8 cellular contexts compared by ENCODE assay signal in the genomic region with DNA sequence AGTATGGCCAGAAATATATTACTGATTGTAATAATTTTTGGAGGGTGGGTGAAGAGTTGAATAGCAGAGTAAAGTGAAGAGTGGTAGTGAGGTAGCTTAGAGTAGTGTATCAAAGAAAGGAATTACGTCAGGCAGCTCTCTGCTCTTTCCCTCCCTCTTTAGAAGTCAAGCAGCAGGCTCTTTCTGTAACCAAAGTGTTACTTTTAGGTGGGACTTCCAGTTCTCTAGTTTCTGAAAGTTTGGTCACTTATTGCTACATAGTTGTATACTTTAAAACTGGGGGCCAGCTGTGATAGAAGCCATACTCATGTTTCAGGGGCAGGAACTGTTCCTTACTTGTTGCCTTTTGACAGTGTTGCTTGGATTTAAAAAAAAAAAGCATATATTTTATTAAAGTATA. TPM values are rescaled to one million over a fixed set of nuclear protein-coding genes. Genes with fewer than 3 reads are reported as not detected.
DNase-seq lines count a peak whose midpoint lies in the region; ATAC-seq, FAIRE-seq and TF ChIP-seq lines count a peak whose summit lies in the region.

No MANE protein-coding gene starts in this region.

- DNase-seq in NB4 (ENCODE audit: low read depth): peak; percentile 24
- DNase-seq in mesenchymal stem cell: peak; percentile 75
- DNase-seq in NCI-H1092 (lab: John Stamatoyannopoulos, UW): no peak
- DNase-seq in NCI-H2081 (lab: John Stamatoyannopoulos, UW): no peak
- no peak for DNase-seq in mucosa of gallbladder (ENCODE audit: low spot score)
- DNase-seq in H54 (ENCODE audit: insufficient read length, low spot score): no peak

- H2AFZ ChIP-seq in mesenchymal stem cell (ENCODE audit: low read depth, low read length): no peak overlapping the region

- H2BK15ac ChIP-seq in mesenchymal stem cell (ENCODE audit: low read depth, poor library complexity, severe bottlenecking): no peak overlapping the region

- no peak overlapping the region for H4K91ac ChIP-seq in mesenchymal stem cell (ENCODE audit: low read length)

- FAIRE-seq in H54 (lab: Jason Lieb, UNC): no peak

- no peak overlapping the region for H2AK5ac ChIP-seq in mesenchymal stem cell (ENCODE audit: low read length, severe bottlenecking)

- no peak overlapping the region for H3K14ac ChIP-seq in mesenchymal stem cell (ENCODE audit: low read length in 2 of 2)

- H3K27me3 ChIP-seq in mesenchymal stem cell (ENCODE audit: control insufficient read depth in 1 of 2, insufficient read depth in 1 of 2, low read length in 2 of 2): no peaks in the 10 kb centered on the region

- no peak overlapping the region for H3K9ac ChIP-seq in mesenchymal stem cell (ENCODE audit: low read length)

- H3K27ac ChIP-seq in mesenchymal stem cell (ENCODE audit: low read length, poor library complexity, severe bottlenecking): no peak overlapping the region

- H3K4me3 ChIP-seq in NB4 (ENCODE audit: low read depth, low read length) (no peak overlapping the region), mesenchymal stem cell (ENCODE audit: insufficient read depth in 1 of 2, low read depth in 1 of 2, low read length in 2 of 2) (no peak overlapping the region)

- H3K4me2 ChIP-seq in mesenchymal stem cell (ENCODE audit: low read length, poor library complexity, severe bottlenecking): no peak overlapping the region

- H3K4ac ChIP-seq in mesenchymal stem cell (ENCODE audit: low read depth in 1 of 2, low read length in 2 of 2): no peak overlapping the region

- H2BK12ac ChIP-seq in mesenchymal stem cell (ENCODE audit: low read length in 2 of 2): no peak overlapping the region

- TF ChIP-seq CTCF in NB4 (IDR thresholded peaks at IDR 0.05; ENCODE audit: low read depth, low read length): no peak

- H3K36me3 ChIP-seq in mesenchymal stem cell (ENCODE audit: control insufficient read depth in 1 of 2, insufficient read depth in 2 of 2, low read depth in 1 of 2, low read length in 2 of 2): peaks cover 0 to 3% of the 10 kb centered on the region in 2 experiments

- TF ChIP-seq POLR2A in NB4 (IDR thresholded peaks at IDR 0.05; ENCODE audit: extremely low read depth, insufficient read length): no peak
- no peak for TF ChIP-seq POLR2A in H54 (IDR thresholded peaks at IDR 0.05; ENCODE audit: low read depth, low read length)

- no peaks in the 10 kb centered on the region for H3K4me1 ChIP-seq in mesenchymal stem cell (ENCODE audit: control insufficient read depth, insufficient read depth, low read depth, low read length)

- H3K18ac ChIP-seq in mesenchymal stem cell (ENCODE audit: low read depth in 1 of 2, low read length in 2 of 2): no peak overlapping the region

- no peak overlapping the region for H2BK5ac ChIP-seq in mesenchymal stem cell (ENCODE audit: low read depth, low read length, poor library complexity, severe bottlenecking)

- H4K8ac ChIP-seq in mesenchymal stem cell (ENCODE audit: low read length): no peak overlapping the region

- H3K79me1 ChIP-seq in mesenchymal stem cell (replicated peaks; ENCODE audit: low read length, poor library complexity, severe bottlenecking): no peaks in the 10 kb centered on the region

- no CpG with 5 or more reads among the region's 1 CpG for WGBS in mesenchymal stem cell

- no peak overlapping the region for H2BK120ac ChIP-seq in mesenchymal stem cell (ENCODE audit: low read depth, low read length)

- ATAC-seq in GM18498 (IDR thresholded peaks at IDR 0.05; ENCODE audit: unreplicated experiment) (peak; percentile 71), GM21528 (IDR thresholded peaks at IDR 0.05; ENCODE audit: low FRiP score, unreplicated experiment) (peak; percentile 47)

- H3K9me3 ChIP-seq in mesenchymal stem cell (ENCODE audit: control insufficient read depth, low read length): peaks cover 7% of the 10 kb centered on the region

- H3K23ac ChIP-seq in mesenchymal stem cell (ENCODE audit: low read length in 2 of 2): no peak overlapping the region

RNA-seq across cellular contexts. Expression of gene ATF7IP, which starts 30.6 kb away (rescaled TPM):
- polyA plus RNA-seq in mesenchymal stem cell (2013, experiment 1 of 2): 14.7 TPM
- 13.8 TPM for polyA plus RNA-seq in mesenchymal stem cell (2013, experiment 2 of 2)
- total RNA-seq in mucosa of gallbladder: 70.6 TPM

Comparison
In these comparisons a context has a peak if more than half of its experiments do, and no peak if none do; other contexts are left out.
1. DNase-seq: peak in NB4 (single experiment) and mesenchymal stem cell (single experiment); none in NCI-H1092 (single experiment), NCI-H2081 (0 of 2), mucosa of gallbladder (single experiment) and H54 (single experiment).